In genomic region chr1:145858238-145858936, GRCh38 we compare ENCODE assay signal across 8 cellular contexts. TPM values are rescaled to one million over a fixed set of nuclear protein-coding genes. Genes with fewer than 3 reads are reported as not detected.
DNase-seq lines count a peak whose midpoint lies in the region; ATAC-seq and TF ChIP-seq lines count a peak whose summit lies in the region.

No MANE protein-coding gene starts in this region.

- dilution Hi-C loops in IMR-90 (cut with HindIII; ENCODE audit: low sequenced_read_pairs, unreplicated experiment): no loop called here

- peaks cover 21% of the 10 kb centered on the region for H3K36me3 Mint-ChIP-seq in T-helper 1 cell treated with Interleukin-12 subunit alpha and Interleukin-12 subunit beta and Interleukin-4 antibody, amounts not matched to agents 30 μg/mL and 1 μg/mL, for 36 hours (ENCODE audit: low read depth)

- H3K27me3 ChIP-seq in IMR-90 (ENCODE audit: control insufficient read depth, insufficient read depth, low read length): no peaks in the 10 kb centered on the region
- no peaks in the 10 kb centered on the region for H3K27me3 ChIP-seq in body of pancreas

- peak; percentile 36 for ATAC-seq in IMR-90 (ENCODE audit: low read depth)
- ATAC-seq in body of pancreas: no peak
- ATAC-seq in GM19467 (IDR thresholded peaks at IDR 0.05; ENCODE audit: unreplicated experiment): no peak

- H3K4me3 ChIP-seq in IMR-90 (ENCODE audit: insufficient read depth, low read depth, low read length): peak overlapping the region; percentile 84
- peak overlapping the region; percentile 85 to 95 for H3K4me3 ChIP-seq in body of pancreas

- H3K9me3 ChIP-seq in IMR-90 (ENCODE audit: control insufficient read depth, insufficient read depth, low read length): no peaks in the 10 kb centered on the region
- no peaks in the 10 kb centered on the region for H3K9me3 ChIP-seq in body of pancreas

- peaks cover 16% of the 10 kb centered on the region; the same call in 1 of the 2 replicates for H4K20me1 ChIP-seq in IMR-90 (ENCODE audit: insufficient read depth, low read length)

- peak overlapping the region; percentile 96 for H3K27ac ChIP-seq in IMR-90 (ENCODE audit: insufficient read depth, low read length)
- peak overlapping the region; percentile 84 to 91 (median 88) for H3K27ac ChIP-seq in body of pancreas

- H4K5ac ChIP-seq in IMR-90 (ENCODE audit: low read depth, low read length): peak overlapping the region; percentile 76

- H3K23ac ChIP-seq in IMR-90 (ENCODE audit: low read depth, low read length): peak overlapping the region; percentile 39

- H3K27ac Mint-ChIP-seq in T-helper 1 cell treated with Interleukin-12 subunit alpha and Interleukin-12 subunit beta and Interleukin-4 antibody, amounts not matched to agents 30 μg/mL and 1 μg/mL, for 36 hours: peak overlapping the region; percentile 96

- peak overlapping the region; percentile 68 for H3K4me2 ChIP-seq in IMR-90 (ENCODE audit: low read depth, low read length)

- H2BK5ac ChIP-seq in IMR-90 (ENCODE audit: low read depth, low read length, poor library complexity, severe bottlenecking): peak overlapping the region; percentile 97

- intact Hi-C loops in IMR-90 (cut with micrococcal nuclease) (loop anchor here (5.0 kb wide), 1 partner anchor 99 kb away; the partner anchor contains the start of gene LIX1L), body of pancreas (cut with DNase I) (no loop called here)

- peaks cover 31% of the 10 kb centered on the region for H3K36me3 ChIP-seq in IMR-90 (ENCODE audit: control insufficient read depth, insufficient read depth, low read length)
- peaks cover 0 to 8% of the 10 kb centered on the region in 2 donors for H3K36me3 ChIP-seq in body of pancreas (replicated peaks in 1 of 2; ENCODE audit: insufficient read depth in 1 of 2, low read depth in 2 of 2)

- CTCF ChIA-PET in IMR-90 (lab: Yijun Ruan, JAX): interaction anchor here (0.6 to 2.3 kb wide), 10 partner anchors 8 to 149 kb away, joined by 3 to 13 read pairs (median 5); partner anchors contain the start of genes LIX1L and NUDT17

- TF ChIP-seq CTCF in IMR-90 (conservative IDR thresholded peaks at IDR 0.05; ENCODE audit: low read depth, low read length): no peak
- no peak for TF ChIP-seq CTCF in body of pancreas (IDR thresholded peaks at IDR 0.05)

- H2AFZ ChIP-seq in IMR-90 (replicated peaks; ENCODE audit: low read length, poor library complexity): peak overlapping the region; percentile 100

- peak overlapping the region; percentile 93; the same call in 1 of the 2 replicates for H4K91ac ChIP-seq in IMR-90 (ENCODE audit: insufficient read depth, low read depth, low read length)

- peaks cover 19 to 50% of the 10 kb centered on the region in 2 experiments for H3K79me1 ChIP-seq in IMR-90 (ENCODE audit: low read depth in 1 of 2, low read length in 2 of 2)

- peak; percentile 67 for DNase-seq in NK-92 treated with Interleukin-12 subunit alpha and Interleukin-12 subunit beta, amount 100 ng/mL, for 24 hours (lab: John Stamatoyannopoulos, UW)
- DNase-seq in NK-92 (lab: John Stamatoyannopoulos, UW; ENCODE audit: unreplicated experiment) (no peak), IMR-90 (peak; percentile 19), body of pancreas (peak; percentile 46 to 59 (median 52)), iris pigment epithelial cell (ENCODE audit: low read depth) (peak; percentile 47)
- peak in 2 of 3 donors; percentile 13 to 43 for DNase-seq in stimulated activated CD4-positive, alpha-beta T cell treated with anti-CD3 and anti-CD28 coated beads, Interleukin-12 subunit alpha, Interleukin-12 subunit beta, amount 100 ng/mL, for 48 hours (ENCODE audit: low read depth in 2 of 3, low spot score in 1 of 3)

- H3K9me1 ChIP-seq in IMR-90 (ENCODE audit: insufficient read depth, low read length): peaks cover 16% of the 10 kb centered on the region

- H2AK5ac ChIP-seq in IMR-90 (ENCODE audit: low read depth, low read length): peak overlapping the region; percentile 79

- peak overlapping the region; percentile 96 for H3K14ac ChIP-seq in IMR-90 (replicated peaks; ENCODE audit: low read depth, low read length)

- no TSS peak for BruUV-seq in IMR-90 (replicated peaks; lab: Mats Ljungman, UMichigan)

- peak overlapping the region; percentile 86; the same call in 1 of the 2 replicates for H3K18ac ChIP-seq in IMR-90 (ENCODE audit: low read depth, low read length)

- POLR2A ChIA-PET in IMR-90 (lab: Charles Lee; ENCODE audit: unreplicated experiment): interaction anchor here (1.1 to 1.7 kb wide), 4 partner anchors 9 to 100 kb away, joined by 3 to 8 read pairs (median 5); partner anchors contain the start of gene LIX1L

- peak overlapping the region; percentile 69 to 87 for H4K8ac ChIP-seq in IMR-90 (ENCODE audit: low read depth in 2 of 2, low read length in 2 of 2)

- WGBS in IMR-90 (ENCODE audit: extremely low coverage in 2 of 2, insufficient read length in 1 of 2), 2 experiments: 2% methylated on average over 10 of the region's 41 CpGs; no CpG with 5 or more reads in 1 of the 2 experiments
- 1 to 3% methylated on average over 20 to 35 of the region's 41 CpGs for WGBS in body of pancreas, 2 donors

- H3K4ac ChIP-seq in IMR-90 (ENCODE audit: low read depth, low read length): peak overlapping the region; percentile 95

- H3K4me1 ChIP-seq in IMR-90 (ENCODE audit: control insufficient read depth, insufficient read depth, low read length): peaks cover 3% of the 10 kb centered on the region
- peaks cover 27% of the 10 kb centered on the region for H3K4me1 ChIP-seq in body of pancreas

- peak overlapping the region; percentile 93 for H3K9ac ChIP-seq in IMR-90 (ENCODE audit: low read depth, low read length)

- H3K56ac ChIP-seq in IMR-90 (ENCODE audit: extremely low read depth, insufficient read depth, low read length): peak overlapping the region; percentile 80; the same call in 1 of the 2 replicates

- H2BK120ac ChIP-seq in IMR-90 (ENCODE audit: low read depth, low read length): peak overlapping the region; percentile 92

- H3K4me3 Mint-ChIP-seq in T-helper 1 cell treated with Interleukin-12 subunit alpha and Interleukin-12 subunit beta and Interleukin-4 antibody, amounts not matched to agents 30 μg/mL and 1 μg/mL, for 36 hours: peak overlapping the region; percentile 98

- peaks cover 16% of the 10 kb centered on the region for H3K4me1 Mint-ChIP-seq in T-helper 1 cell treated with Interleukin-12 subunit alpha and Interleukin-12 subunit beta and Interleukin-4 antibody, amounts not matched to agents 30 μg/mL and 1 μg/mL, for 36 hours (ENCODE audit: low read depth)

- TF ChIP-seq POLR2A in IMR-90 (IDR thresholded peaks at IDR 0.05; ENCODE audit: low read depth, low read length) (no peak), body of pancreas (IDR thresholded peaks at IDR 0.05) (no peak)

- H2AK9ac ChIP-seq in IMR-90 (replicated peaks; ENCODE audit: low read depth, low read length, poor library complexity): peak overlapping the region; percentile 96

- TF ChIP-seq RAD21 in IMR-90 (IDR thresholded peaks at IDR 0.05; ENCODE audit: low read length): no peak

- H2BK15ac ChIP-seq in IMR-90 (ENCODE audit: low read depth, low read length): peak overlapping the region; percentile 89; the same call in 1 of the 3 replicates

- in situ Hi-C loops in IMR-90 (cut with MboI; ENCODE audit: low sequenced_read_pairs): no loop called here

- H3K27me3 Mint-ChIP-seq in T-helper 1 cell treated with Interleukin-12 subunit alpha and Interleukin-12 subunit beta and Interleukin-4 antibody, amounts not matched to agents 30 μg/mL and 1 μg/mL, for 36 hours (ENCODE audit: low read depth): peaks cover 9% of the 10 kb centered on the region

- H3K9me3 Mint-ChIP-seq in T-helper 1 cell treated with Interleukin-12 subunit alpha and Interleukin-12 subunit beta and Interleukin-4 antibody, amounts not matched to agents 30 μg/mL and 1 μg/mL, for 36 hours: no peaks in the 10 kb centered on the region

- no peak overlapping the region for H2BK20ac ChIP-seq in IMR-90 (ENCODE audit: low read depth, low read length)

TF ChIP-seq in IMR-90, 13 proteins besides CTCF, POLR2A, EP300 and RAD21 (continues in another document):
- no peak for TF ChIP-seq USF2 (IDR thresholded peaks at IDR 0.05; ENCODE audit: low read depth, low read length)
- TF ChIP-seq FOS (IDR thresholded peaks at IDR 0.05; ENCODE audit: low read depth, low read length): no peak
- no peak for TF ChIP-seq MXI1 (IDR thresholded peaks at IDR 0.05; ENCODE audit: borderline replicate concordance, low read depth, low read length)
- TF ChIP-seq MAZ (IDR thresholded peaks at IDR 0.05; ENCODE audit: borderline replicate concordance, low read depth, low read length): no peak

RNA-seq across cellular contexts. Expression of gene PIAS3, which starts 0.5 kb away (rescaled TPM):
- total RNA-seq in IMR-90 (2012; rRNA removed): 10.8 and 11.1 TPM in 2 replicates
- polyA plus RNA-seq in IMR-90 (2012; rRNA removed): 52.9 and 53.7 TPM in 2 replicates
- 29.7 and 45.1 TPM in 2 replicates for polyA plus RNA-seq in IMR-90 (2012; cell fraction: cytosol; rRNA removed)
- polyA plus RNA-seq in IMR-90 (2012; cell fraction: nucleus; rRNA removed; ENCODE audit: low replicate concordance): 173 and 179 TPM in 2 replicates
- 10 to 100 TPM; 14.2 to 17.6 TPM for total RNA-seq in body of pancreas

RNA-seq across cellular contexts. Expression of gene NUDT17, which starts 13.0 kb away (rescaled TPM):
- total RNA-seq in IMR-90 (2012; rRNA removed) (2.3 and 2.8 TPM in 2 replicates), body of pancreas (1 to 10 TPM in 1 of 2 donors, not detected in 1; 1.6 TPM)
- 1.6 and 2.8 TPM in 2 replicates for polyA plus RNA-seq in IMR-90 (2012; rRNA removed)
- polyA plus RNA-seq in IMR-90 (2012; cell fraction: cytosol; rRNA removed): 2.3 and 2.5 TPM in 2 replicates
- 5.6 and 6.7 TPM in 2 replicates for polyA plus RNA-seq in IMR-90 (2012; cell fraction: nucleus; rRNA removed; ENCODE audit: low replicate concordance)

RNA-seq across cellular contexts. Expression of gene ANKRD35, which starts 27.3 kb away (rescaled TPM):
- total RNA-seq in IMR-90 (2012; rRNA removed): 0.90 and 1.1 TPM in 2 replicates
- 2.4 TPM in 2 replicates for polyA plus RNA-seq in IMR-90 (2012; rRNA removed)
- 2.4 and 2.5 TPM in 2 replicates for polyA plus RNA-seq in IMR-90 (2012; cell fraction: cytosol; rRNA removed)
- polyA plus RNA-seq in IMR-90 (2012; cell fraction: nucleus; rRNA removed; ENCODE audit: low replicate concordance): 0.97 and 1.2 TPM in 2 replicates
- total RNA-seq in body of pancreas: 1 to 10 TPM in 1 of 2 donors, under 1 TPM in 1; 0.26 to 1.3 TPM

RNA-seq across cellular contexts. Expression of gene POLR3C, which starts 34.4 kb away (rescaled TPM):
- 69.4 and 94.1 TPM in 2 replicates for total RNA-seq in IMR-90 (2012; rRNA removed)
- polyA plus RNA-seq in IMR-90 (2012; rRNA removed): 47.0 and 49.4 TPM in 2 replicates
- 22.2 and 44.4 TPM in 2 replicates for polyA plus RNA-seq in IMR-90 (2012; cell fraction: cytosol; rRNA removed)
- 20.9 and 66.4 TPM in 2 replicates for polyA plus RNA-seq in IMR-90 (2012; cell fraction: nucleus; rRNA removed; ENCODE audit: low replicate concordance)
- total RNA-seq in body of pancreas: 10 to 100 TPM; 15.6 to 31.6 TPM

RNA-seq across cellular contexts. Expression of gene RNF115, which starts 34.5 kb away (rescaled TPM):
- 22.5 and 22.9 TPM in 2 replicates for total RNA-seq in IMR-90 (2012; rRNA removed)
- polyA plus RNA-seq in IMR-90 (2012; rRNA removed): 11.5 and 13.5 TPM in 2 replicates
- polyA plus RNA-seq in IMR-90 (2012; cell fraction: cytosol; rRNA removed): 3.0 and 3.1 TPM in 2 replicates
- polyA plus RNA-seq in IMR-90 (2012; cell fraction: nucleus; rRNA removed; ENCODE audit: low replicate concordance): 5.6 and 33.2 TPM in 2 replicates
- total RNA-seq in body of pancreas: 10 to 100 TPM; 12.7 to 13.2 TPM
